8 cellular contexts compared by ENCODE assay signal in the genomic region with DNA sequence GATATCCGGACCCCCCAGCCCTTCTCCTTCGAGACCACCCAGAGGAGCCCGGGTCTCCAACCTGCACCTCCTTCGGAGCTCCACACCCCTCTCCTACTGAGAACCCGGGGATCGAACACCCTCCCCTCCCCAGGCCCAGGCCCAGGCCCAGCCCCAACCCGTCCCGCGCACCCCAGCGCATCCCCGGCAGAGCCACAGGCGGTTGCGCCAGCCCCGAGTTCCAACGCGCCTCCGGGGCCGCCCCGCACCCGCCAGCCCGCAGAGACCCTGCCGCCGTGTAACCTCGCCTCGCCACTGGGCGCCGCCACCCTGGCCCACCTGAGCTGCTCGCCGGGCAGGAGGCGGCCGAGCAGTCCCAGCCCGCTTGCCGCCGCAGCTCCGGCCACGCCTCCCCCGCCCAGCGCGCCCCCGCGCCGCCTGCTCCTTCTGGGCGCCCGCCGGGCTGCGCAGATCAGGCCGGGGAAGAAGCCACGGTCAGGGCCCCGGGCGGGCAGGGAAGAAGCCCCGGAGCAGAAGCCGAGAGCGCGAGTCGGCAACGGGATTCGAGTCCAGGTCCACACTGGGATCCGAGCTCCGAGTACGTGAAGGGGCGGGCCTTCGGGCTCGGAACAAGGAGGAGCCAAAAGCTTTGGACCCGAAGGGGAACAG. TPM values are rescaled to one million over a fixed set of nuclear protein-coding genes. Genes with fewer than 3 reads are reported as not detected.
DNase-seq lines count a peak whose midpoint lies in the region; ATAC-seq, FAIRE-seq and TF ChIP-seq lines count a peak whose summit lies in the region.

Gene MBOAT7 (minus strand): TSS at position 561 of the 648 bp plus-strand sequence. CDS start 1,072 bp downstream, outside the sequence.

- H3K36me3 ChIP-seq in rectal smooth muscle tissue (ENCODE audit: control insufficient read depth, insufficient read depth, low read length) = peaks cover 5% of the 10 kb centered on the region

- H3K4me1 Mint-ChIP-seq in activated CD4-positive, alpha-beta memory T cell treated with anti-CD3 and anti-CD28 coated beads for 36 hours (ENCODE audit: low read depth) = peaks cover 31% of the 10 kb centered on the region

- H3K27me3 Mint-ChIP-seq in activated CD4-positive, alpha-beta memory T cell treated with anti-CD3 and anti-CD28 coated beads for 36 hours = no peaks in the 10 kb centered on the region

- no peaks in the 10 kb centered on the region for H3K27me3 ChIP-seq in rectal smooth muscle tissue (ENCODE audit: control insufficient read depth, insufficient read depth, low read length)

- intact Hi-C loops in activated CD4-positive, alpha-beta memory T cell treated with anti-CD3 and anti-CD28 coated beads for 36 hours (cut with micrococcal nuclease) = no loop called here
- intact Hi-C loops in Right ventricle myocardium superior (cut with DNase I) = no loop called here

- peak within 1 kb of the TSS; percentile 85 for H3K4me3 Mint-ChIP-seq in activated CD4-positive, alpha-beta memory T cell treated with anti-CD3 and anti-CD28 coated beads for 36 hours

- ATAC-seq in GM19351 (IDR thresholded peaks at IDR 0.05; ENCODE audit: unreplicated experiment) (peak; percentile 20), HG03432 (IDR thresholded peaks at IDR 0.05; ENCODE audit: unreplicated experiment) (peak; percentile 21), Right ventricle myocardium superior (ENCODE audit: poor library complexity) (peak; percentile 11)

- no peak for FAIRE-seq in D721Med (lab: Jason Lieb, UNC)

- H3K36me3 Mint-ChIP-seq in activated CD4-positive, alpha-beta memory T cell treated with anti-CD3 and anti-CD28 coated beads for 36 hours = peaks cover 29% of the 10 kb centered on the region

- no peaks in the 10 kb centered on the region for H3K9me3 Mint-ChIP-seq in activated CD4-positive, alpha-beta memory T cell treated with anti-CD3 and anti-CD28 coated beads for 36 hours

- H3K9ac ChIP-seq in rectal smooth muscle tissue (ENCODE audit: low read length) = peak within 1 kb of the TSS; percentile 82

- peak within 1 kb of the TSS; percentile 100 for H3K27ac ChIP-seq in rectal smooth muscle tissue (ENCODE audit: low read depth, low read length)

- POLR2A ChIA-PET in activated CD4-positive, alpha-beta memory T cell treated with anti-CD3 and anti-CD28 coated beads for 36 hours (lab: Charles Lee) = interaction anchor here (0.8 to 7.8 kb wide), 12 partner anchors 11 to 322 kb away, joined by 3 to 103 read pairs (median 7); partner anchors contain the start of genes CNOT3, LENG1, LENG8 and LENG9

- peak within 1 kb of the TSS; percentile 99 for H3K27ac Mint-ChIP-seq in activated CD4-positive, alpha-beta memory T cell treated with anti-CD3 and anti-CD28 coated beads for 36 hours

- peak; percentile 83 for DNase-seq in D721Med (ENCODE audit: insufficient read length, low spot score)
- no peak for DNase-seq in activated CD4-positive, alpha-beta memory T cell treated with anti-CD3 and anti-CD28 coated beads for 36 hours
- no peak for DNase-seq in Right ventricle myocardium superior
- no peak for DNase-seq in NCI-H1105 treated with DMSO at 0.1 percent for 48 hours (lab: John Stamatoyannopoulos, UW)
- no peak for DNase-seq in hypothalamus (lab: John Stamatoyannopoulos, UW)

- peak within 1 kb of the TSS; percentile 78 for H3K4me3 ChIP-seq in rectal smooth muscle tissue (ENCODE audit: low read length)

- H3K4me1 ChIP-seq in rectal smooth muscle tissue (ENCODE audit: control insufficient read depth, insufficient read depth, low read length) = peaks cover 11% of the 10 kb centered on the region

- CTCF ChIA-PET in activated CD4-positive, alpha-beta memory T cell treated with anti-CD3 and anti-CD28 coated beads for 36 hours (lab: Charles Lee) = interaction anchor here (0.6 to 2.3 kb wide), 12 partner anchors 12 to 79 kb away, joined by 3 to 12 read pairs (median 6); partner anchors contain the start of genes CNOT3, LENG1 and RPS9

- peak; percentile 26 for TF ChIP-seq CTCF in D721Med (IDR thresholded peaks at IDR 0.05; ENCODE audit: insufficient read depth, missing control alignments)

RNA-seq across cellular contexts. Expression of gene MBOAT7, which starts in this region (rescaled TPM):
- total RNA-seq in activated CD4-positive, alpha-beta memory T cell treated with anti-CD3 and anti-CD28 coated beads for 36 hours = 100 to 1,000 TPM; 107 to 112 TPM
- total RNA-seq in Right ventricle myocardium superior = 12.7 TPM
